ENCODE assay signal across 1 cellular context in the genomic region with DNA sequence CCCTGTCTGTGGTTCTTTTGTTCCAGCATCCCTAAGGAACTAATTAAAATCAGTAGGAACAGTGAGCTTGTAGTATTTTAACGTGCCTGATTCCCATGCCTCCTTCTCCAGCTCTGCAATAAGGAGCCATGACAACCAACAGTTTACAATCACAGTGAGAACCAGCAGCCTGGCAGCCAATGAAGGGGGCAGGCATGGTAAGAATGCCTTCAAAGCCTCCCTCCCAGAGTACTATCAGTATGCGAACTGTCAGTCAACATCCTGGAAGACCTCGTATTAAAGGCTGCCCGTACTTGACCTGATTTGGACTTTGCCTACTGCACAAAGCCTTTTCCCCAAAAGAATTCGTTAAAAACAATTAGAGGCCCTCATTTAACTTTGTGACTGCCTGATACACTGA.
TF ChIP-seq lines count a peak whose summit lies in the region.

No MANE protein-coding gene starts in this region.

TF ChIP-seq in H1, 55 proteins besides CTCF, POLR2A, EP300 and RAD21:
- TF ChIP-seq TEAD4 (IDR thresholded peaks at IDR 0.05; ENCODE audit: low read depth, low read length) (no peak), FOSL1 (IDR thresholded peaks at IDR 0.05; ENCODE audit: insufficient read depth, low read depth, low read length) (no peak), SUZ12 (IDR thresholded peaks at IDR 0.05; ENCODE audit: low read length) (no peak), E2F6 (IDR thresholded peaks at IDR 0.05) (no peak), GABPA (IDR thresholded peaks at IDR 0.05; ENCODE audit: borderline replicate concordance, insufficient read depth, low read length) (no peak), KDM4A (IDR thresholded peaks at IDR 0.05; ENCODE audit: low read depth, low read length, severe bottlenecking) (no peak), CBX5 (IDR thresholded peaks at IDR 0.05; ENCODE audit: low read depth, low read length) (no peak), KDM5A (IDR thresholded peaks at IDR 0.05; ENCODE audit: low read length) (no peak), JUND (IDR thresholded peaks at IDR 0.05; ENCODE audit: low read length) (no peak), POU5F1 (IDR thresholded peaks at IDR 0.05; ENCODE audit: low read depth, low read length) (no peak), ZNF274 (IDR thresholded peaks at IDR 0.05; ENCODE audit: borderline replicate concordance, extremely low read depth, low read length) (no peak), CHD1 (IDR thresholded peaks at IDR 0.05; ENCODE audit: low read depth, low read length) (no peak)
- TF ChIP-seq, protein P1, sequence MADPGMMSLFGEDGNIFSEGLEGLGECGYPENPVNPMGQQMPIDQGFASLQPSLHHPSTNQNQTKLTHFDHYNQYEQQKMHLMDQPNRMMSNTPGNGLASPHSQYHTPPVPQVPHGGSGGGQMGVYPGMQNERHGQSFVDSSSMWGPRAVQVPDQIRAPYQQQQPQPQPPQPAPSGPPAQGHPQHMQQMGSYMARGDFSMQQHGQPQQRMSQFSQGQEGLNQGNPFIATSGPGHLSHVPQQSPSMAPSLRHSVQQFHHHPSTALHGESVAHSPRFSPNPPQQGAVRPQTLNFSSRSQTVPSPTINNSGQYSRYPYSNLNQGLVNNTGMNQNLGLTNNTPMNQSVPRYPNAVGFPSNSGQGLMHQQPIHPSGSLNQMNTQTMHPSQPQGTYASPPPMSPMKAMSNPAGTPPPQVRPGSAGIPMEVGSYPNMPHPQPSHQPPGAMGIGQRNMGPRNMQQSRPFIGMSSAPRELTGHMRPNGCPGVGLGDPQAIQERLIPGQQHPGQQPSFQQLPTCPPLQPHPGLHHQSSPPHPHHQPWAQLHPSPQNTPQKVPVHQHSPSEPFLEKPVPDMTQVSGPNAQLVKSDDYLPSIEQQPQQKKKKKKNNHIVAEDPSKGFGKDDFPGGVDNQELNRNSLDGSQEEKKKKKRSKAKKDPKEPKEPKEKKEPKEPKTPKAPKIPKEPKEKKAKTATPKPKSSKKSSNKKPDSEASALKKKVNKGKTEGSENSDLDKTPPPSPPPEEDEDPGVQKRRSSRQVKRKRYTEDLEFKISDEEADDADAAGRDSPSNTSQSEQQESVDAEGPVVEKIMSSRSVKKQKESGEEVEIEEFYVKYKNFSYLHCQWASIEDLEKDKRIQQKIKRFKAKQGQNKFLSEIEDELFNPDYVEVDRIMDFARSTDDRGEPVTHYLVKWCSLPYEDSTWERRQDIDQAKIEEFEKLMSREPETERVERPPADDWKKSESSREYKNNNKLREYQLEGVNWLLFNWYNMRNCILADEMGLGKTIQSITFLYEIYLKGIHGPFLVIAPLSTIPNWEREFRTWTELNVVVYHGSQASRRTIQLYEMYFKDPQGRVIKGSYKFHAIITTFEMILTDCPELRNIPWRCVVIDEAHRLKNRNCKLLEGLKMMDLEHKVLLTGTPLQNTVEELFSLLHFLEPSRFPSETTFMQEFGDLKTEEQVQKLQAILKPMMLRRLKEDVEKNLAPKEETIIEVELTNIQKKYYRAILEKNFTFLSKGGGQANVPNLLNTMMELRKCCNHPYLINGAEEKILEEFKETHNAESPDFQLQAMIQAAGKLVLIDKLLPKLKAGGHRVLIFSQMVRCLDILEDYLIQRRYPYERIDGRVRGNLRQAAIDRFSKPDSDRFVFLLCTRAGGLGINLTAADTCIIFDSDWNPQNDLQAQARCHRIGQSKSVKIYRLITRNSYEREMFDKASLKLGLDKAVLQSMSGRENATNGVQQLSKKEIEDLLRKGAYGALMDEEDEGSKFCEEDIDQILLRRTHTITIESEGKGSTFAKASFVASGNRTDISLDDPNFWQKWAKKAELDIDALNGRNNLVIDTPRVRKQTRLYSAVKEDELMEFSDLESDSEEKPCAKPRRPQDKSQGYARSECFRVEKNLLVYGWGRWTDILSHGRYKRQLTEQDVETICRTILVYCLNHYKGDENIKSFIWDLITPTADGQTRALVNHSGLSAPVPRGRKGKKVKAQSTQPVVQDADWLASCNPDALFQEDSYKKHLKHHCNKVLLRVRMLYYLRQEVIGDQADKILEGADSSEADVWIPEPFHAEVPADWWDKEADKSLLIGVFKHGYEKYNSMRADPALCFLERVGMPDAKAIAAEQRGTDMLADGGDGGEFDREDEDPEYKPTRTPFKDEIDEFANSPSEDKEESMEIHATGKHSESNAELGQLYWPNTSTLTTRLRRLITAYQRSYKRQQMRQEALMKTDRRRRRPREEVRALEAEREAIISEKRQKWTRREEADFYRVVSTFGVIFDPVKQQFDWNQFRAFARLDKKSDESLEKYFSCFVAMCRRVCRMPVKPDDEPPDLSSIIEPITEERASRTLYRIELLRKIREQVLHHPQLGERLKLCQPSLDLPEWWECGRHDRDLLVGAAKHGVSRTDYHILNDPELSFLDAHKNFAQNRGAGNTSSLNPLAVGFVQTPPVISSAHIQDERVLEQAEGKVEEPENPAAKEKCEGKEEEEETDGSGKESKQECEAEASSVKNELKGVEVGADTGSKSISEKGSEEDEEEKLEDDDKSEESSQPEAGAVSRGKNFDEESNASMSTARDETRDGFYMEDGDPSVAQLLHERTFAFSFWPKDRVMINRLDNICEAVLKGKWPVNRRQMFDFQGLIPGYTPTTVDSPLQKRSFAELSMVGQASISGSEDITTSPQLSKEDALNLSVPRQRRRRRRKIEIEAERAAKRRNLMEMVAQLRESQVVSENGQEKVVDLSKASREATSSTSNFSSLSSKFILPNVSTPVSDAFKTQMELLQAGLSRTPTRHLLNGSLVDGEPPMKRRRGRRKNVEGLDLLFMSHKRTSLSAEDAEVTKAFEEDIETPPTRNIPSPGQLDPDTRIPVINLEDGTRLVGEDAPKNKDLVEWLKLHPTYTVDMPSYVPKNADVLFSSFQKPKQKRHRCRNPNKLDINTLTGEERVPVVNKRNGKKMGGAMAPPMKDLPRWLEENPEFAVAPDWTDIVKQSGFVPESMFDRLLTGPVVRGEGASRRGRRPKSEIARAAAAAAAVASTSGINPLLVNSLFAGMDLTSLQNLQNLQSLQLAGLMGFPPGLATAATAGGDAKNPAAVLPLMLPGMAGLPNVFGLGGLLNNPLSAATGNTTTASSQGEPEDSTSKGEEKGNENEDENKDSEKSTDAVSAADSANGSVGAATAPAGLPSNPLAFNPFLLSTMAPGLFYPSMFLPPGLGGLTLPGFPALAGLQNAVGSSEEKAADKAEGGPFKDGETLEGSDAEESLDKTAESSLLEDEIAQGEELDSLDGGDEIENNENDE (IDR thresholded peaks at IDR 0.05; ENCODE audit: insufficient replicate concordance, low read length) = no peak
